Comparison of ENCODE assay signal across 16 cellular contexts in the genomic region with DNA sequence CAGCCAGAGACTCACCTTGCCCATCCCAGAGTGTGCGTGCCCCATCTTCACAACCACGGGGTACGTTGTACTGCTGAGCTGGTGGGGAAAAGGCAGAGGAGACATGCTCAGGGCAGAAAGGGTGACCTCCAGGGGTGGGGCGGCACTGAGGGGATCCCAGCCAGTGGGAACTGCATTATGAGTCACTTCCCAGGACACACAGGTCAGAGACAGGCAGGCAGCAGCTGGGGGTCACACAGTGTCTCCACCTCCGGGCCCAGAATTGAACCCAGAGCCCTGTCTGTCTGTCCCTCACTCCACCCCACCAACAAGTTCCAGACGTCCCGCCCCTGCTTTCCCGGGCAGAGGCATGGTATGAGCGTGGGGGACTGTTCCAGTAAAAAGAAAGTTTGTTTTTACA. TPM values are rescaled to one million over a fixed set of nuclear protein-coding genes. Genes with fewer than 3 reads are reported as not detected.
DNase-seq lines count a peak whose midpoint lies in the region; ATAC-seq and TF ChIP-seq lines count a peak whose summit lies in the region.
"Had no signal": no experiment of that assay in that cellular context is flagged by ENCODE, and none has a peak within 500 bp of the region (broad histone marks: within the 10 kb centered on the region; RNA-seq: fewer than 3 reads in every experiment).

No MANE protein-coding gene starts in this region.

- H3K4me1 ChIP-seq in HEK293 (ENCODE audit: control insufficient read depth, insufficient read depth, low read length) = no peaks in the 10 kb centered on the region

- peaks cover 12% of the 10 kb centered on the region for H3K36me3 Mint-ChIP-seq in activated T-helper 17 cell treated with anti-CD3 and anti-CD28 coated beads, Interleukin-2, amount 50 U/mL, for 72 hours (ENCODE audit: low read depth)

- ATAC-seq in activated T-helper 17 cell treated with anti-CD3 and anti-CD28 coated beads, Interleukin-2, amount 50 U/mL, for 72 hours (replicated peaks) = no peak
- ATAC-seq in omental fat pad (ENCODE audit: low FRiP score) (peak; percentile 18), GM21360 (IDR thresholded peaks at IDR 0.05; ENCODE audit: unreplicated experiment) (no peak)

- no peaks in the 10 kb centered on the region for H3K36me3 ChIP-seq in HEK293 (ENCODE audit: control insufficient read depth in 2 of 2, insufficient read depth in 1 of 2, low read length in 2 of 2)

- no peak overlapping the region for H3K27ac ChIP-seq in HEK293 (ENCODE audit: extremely low read depth, low read depth, low read length)
- H3K27ac ChIP-seq: SK-N-MC had no signal

- peak overlapping the region; percentile 30 for H3K4me3 Mint-ChIP-seq in activated T-helper 17 cell treated with anti-CD3 and anti-CD28 coated beads, Interleukin-2, amount 50 U/mL, for 72 hours
- H3K4me3 Mint-ChIP-seq: B cell had no signal

- no peak overlapping the region for H3K4me3 ChIP-seq in HEK293 (ENCODE audit: low read depth, low read length)
- H3K4me3 ChIP-seq: SK-N-MC had no signal

- POLR2A ChIA-PET in HEK293 (lab: Yijun Ruan, JAX) = no interaction called here

- H3K9me3 Mint-ChIP-seq in activated T-helper 17 cell treated with anti-CD3 and anti-CD28 coated beads, Interleukin-2, amount 50 U/mL, for 72 hours = no peaks in the 10 kb centered on the region
- H3K9me3 Mint-ChIP-seq: CD4-positive, alpha-beta T cell had no signal

- H3K27ac Mint-ChIP-seq in activated T-helper 17 cell treated with anti-CD3 and anti-CD28 coated beads, Interleukin-2, amount 50 U/mL, for 72 hours = no peak overlapping the region
- H3K27ac Mint-ChIP-seq: B cell; CD4-positive, alpha-beta T cell had no signal

- peaks cover 35% of the 10 kb centered on the region for H3K4me1 Mint-ChIP-seq in activated T-helper 17 cell treated with anti-CD3 and anti-CD28 coated beads, Interleukin-2, amount 50 U/mL, for 72 hours

- H3K9me3 ChIP-seq in HEK293 (ENCODE audit: control insufficient read depth, insufficient read depth, low read depth, low read length) = no peaks in the 10 kb centered on the region

- DNase-seq in iris pigment epithelial cell (ENCODE audit: low read depth) (peak; percentile 62), omental fat pad (ENCODE audit: low spot score) (no peak), T-helper 1 cell (no peak), COLO829 (ENCODE audit: low spot score) (no peak)
- DNase-seq: CD4-positive, alpha-beta T cell; GF-D8; GOT3; NCI-H1436 treated with DMSO at 0.1 percent for 48 hours; NCI-H2081 treated with DMSO at 0.1 percent for 48 hours; NCI-H69; NK-92 treated with Interleukin-12 subunit alpha and Interleukin-12 subunit beta, amount 100 ng/mL, for 24 hours had no signal

- CTCF ChIA-PET in HEK293 (lab: Yijun Ruan, JAX) = no interaction called here

- H3K27me3 Mint-ChIP-seq in activated T-helper 17 cell treated with anti-CD3 and anti-CD28 coated beads, Interleukin-2, amount 50 U/mL, for 72 hours = no peaks in the 10 kb centered on the region

- TF ChIP-seq CTCF in HEK293 (tag by site-specific recombination; IDR thresholded peaks at IDR 0.05) (no peak), omental fat pad (IDR thresholded peaks at IDR 0.05) (no peak)

TF ChIP-seq in HEK293, 187 proteins besides CTCF, POLR2A, EP300 and RAD21:
- no peak for TF ChIP-seq ZNF623 (tag by site-specific recombination; IDR thresholded peaks at IDR 0.05)
- TF ChIP-seq ZIC2 (tag by site-specific recombination; IDR thresholded peaks at IDR 0.05) = 0 out of 2 replicates have a peak, but pooled peaks have one; percentile 23
- TF ChIP-seq EGR2 (tag by site-specific recombination; IDR thresholded peaks at IDR 0.05; ENCODE audit: low read depth) = peak; percentile 38; the same call in 1 of the 2 replicates
- no peak for TF ChIP-seq ZBTB1 (tag by site-specific recombination; IDR thresholded peaks at IDR 0.05)

RNA-seq across cellular contexts. Expression of a gene that starts 4.8 kb away (rescaled TPM):
- total RNA-seq in activated T-helper 17 cell treated with anti-CD3 and anti-CD28 coated beads, Interleukin-2, amount 50 U/mL, for 72 hours = 100 to 1,000 TPM in 1 of 2 donors, 10 to 100 TPM in 1; 56.1 to 302 TPM
- 1,000 to 10,000 TPM in 2 of 4 donors, 100 to 1,000 TPM in 1, 10 to 100 TPM in 1; 92.8 to 1,509 (median 915) TPM for total RNA-seq in omental fat pad

RNA-seq across cellular contexts. Expression of a gene that starts 16.4 kb away (rescaled TPM):
- total RNA-seq in activated T-helper 17 cell treated with anti-CD3 and anti-CD28 coated beads, Interleukin-2, amount 50 U/mL, for 72 hours = 10 to 100 TPM; 74.8 to 75.5 TPM
- 10 to 100 TPM; 31.2 to 43.8 (median 38.9) TPM for total RNA-seq in omental fat pad

RNA-seq across cellular contexts. Expression of a gene that starts 42.2 kb away (rescaled TPM):
- total RNA-seq in activated T-helper 17 cell treated with anti-CD3 and anti-CD28 coated beads, Interleukin-2, amount 50 U/mL, for 72 hours = 1 to 10 TPM; 1.0 to 4.3 TPM
- 1 to 10 TPM in 3 of 4 donors, not detected in 1; 1.0 to 3.1 (median 1.3) TPM for total RNA-seq in omental fat pad
- total RNA-seq: B cell had no signal

RNA-seq across cellular contexts. Expression of a gene that starts 52.3 kb away (rescaled TPM):
- total RNA-seq in activated T-helper 17 cell treated with anti-CD3 and anti-CD28 coated beads, Interleukin-2, amount 50 U/mL, for 72 hours = 1 to 10 TPM; 3.2 to 7.6 TPM
- 10 to 100 TPM in 2 of 4 donors, 1 to 10 TPM in 2; 7.4 to 53.9 (median 11.2) TPM for total RNA-seq in omental fat pad
